In the genomic region with DNA sequence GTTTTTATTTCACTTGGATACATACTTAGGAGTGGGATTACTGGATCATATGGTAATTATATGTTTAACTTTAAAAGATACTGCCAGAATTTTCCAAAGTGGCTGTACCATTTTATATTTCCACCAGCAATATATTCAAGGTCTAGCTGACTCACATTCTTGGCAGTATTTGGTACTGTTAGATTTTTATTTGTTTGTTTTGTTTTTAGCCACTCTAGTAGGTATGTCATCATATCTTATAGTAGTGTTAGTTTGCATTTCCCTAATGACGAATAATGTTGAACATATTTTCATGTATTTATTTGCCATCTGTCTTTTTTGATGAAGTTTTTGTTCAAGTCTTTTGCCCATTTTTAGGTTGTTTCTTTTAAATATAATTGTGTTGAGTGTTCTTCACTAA, we compare ENCODE assay signal across 19 cellular contexts. TPM values are rescaled to one million over a fixed set of nuclear protein-coding genes. Genes with fewer than 3 reads are reported as not detected.
"Had no signal": no experiment of that assay in that cellular context is flagged by ENCODE, and none has a peak within 500 bp of the region (broad histone marks: within the 10 kb centered on the region; RNA-seq: fewer than 3 reads in every experiment).

No MANE protein-coding gene starts in this region.

- H3K36me3 ChIP-seq: colonic mucosa had no signal

- H3K9ac ChIP-seq: parathyroid adenoma had no signal

- H3K4me1 ChIP-seq: colonic mucosa, parathyroid adenoma, sigmoid colon had no signal

- H3K27ac ChIP-seq: colonic mucosa, parathyroid adenoma, sigmoid colon had no signal

- H3K4me3 ChIP-seq: colonic mucosa, sigmoid colon had no signal

- DNase-seq: activated CD4-positive, alpha-beta T cell treated with anti-CD3 and anti-CD28 coated beads, Interleukin-2, amount 50 U/mL, for 4 hours; activated CD4-positive, CD25-positive, alpha-beta regulatory T cell treated with anti-CD3 and anti-CD28 coated beads, Interleukin-2, amount 50 U/mL, for 72 hours; activated naive CD4-positive, alpha-beta T cell; activated T-cell treated with anti-CD3 and anti-CD28 coated beads for 4 hours; central memory CD4-positive, alpha-beta T cell; colonic mucosa; effector CD8-positive, alpha-beta T cell; glutamatergic neuron; hypothalamus; kidney glomerular epithelial cell; left ventricle myocardium superior; mesenchymal stem cell; naive thymus-derived CD8-positive, alpha-beta T cell; sigmoid colon; stimulated activated CD4-positive, alpha-beta T cell treated with anti-CD3 and anti-CD28 coated beads, Interleukin-12 subunit alpha, Interleukin-12 subunit beta, amount 100 ng/mL, for 4 hours had no signal

- H3K27me3 Mint-ChIP-seq: naive thymus-derived CD8-positive, alpha-beta T cell; stimulated activated memory B cell treated with anti-CD40 and anti-IgM and Interleukin-4, amounts not matched to agents 10 μg/mL and 1 μg/mL and 100 μg/mL, for 72 hours had no signal

- H3K27me3 ChIP-seq: colonic mucosa, sigmoid colon had no signal

- H2AFZ ChIP-seq: parathyroid adenoma had no signal

- ATAC-seq: left ventricle myocardium superior; naive thymus-derived CD8-positive, alpha-beta T cell; stimulated activated memory B cell treated with anti-CD40 and anti-IgM and Interleukin-4, amounts not matched to agents 10 μg/mL and 1 μg/mL and 100 μg/mL, for 72 hours had no signal

- H3K27ac Mint-ChIP-seq: stimulated activated memory B cell treated with anti-CD40 and anti-IgM and Interleukin-4, amounts not matched to agents 10 μg/mL and 1 μg/mL and 100 μg/mL, for 72 hours had no signal

- H3K4me3 Mint-ChIP-seq: naive thymus-derived CD8-positive, alpha-beta T cell; stimulated activated memory B cell treated with anti-CD40 and anti-IgM and Interleukin-4, amounts not matched to agents 10 μg/mL and 1 μg/mL and 100 μg/mL, for 72 hours had no signal

- H3K9me3 ChIP-seq: colonic mucosa, sigmoid colon had no signal

RNA-seq across cellular contexts. Expression of a gene that starts 5.0 kb away (rescaled TPM):
- total RNA-seq: mucosa of gallbladder; T-helper 1 cell treated with Interleukin-12 subunit alpha and Interleukin-12 subunit beta and Interleukin-4 antibody, amounts not matched to agents 30 ng/mL and 1 ng/mL, for 36 hours had no signal
